In genomic region chr2:217790195-217790594, GRCh38 we compare ENCODE assay signal across 8 cellular contexts.
DNase-seq lines count a peak whose midpoint lies in the region; ATAC-seq and TF ChIP-seq lines count a peak whose summit lies in the region.

No MANE protein-coding gene starts in this region.

- H3K4me3 Mint-ChIP-seq in activated CD4-positive, alpha-beta T cell treated with anti-CD3 and anti-CD28 coated beads, Interleukin-2, amount 10 ng/mL, durations not matched to agents 24 days and 14 days: peak overlapping the region; percentile 43

- WGBS in transverse colon (ENCODE audit: low coverage in 1 of 2), 2 donors: 70 to 73% methylated on average over 2 to 10 of the region's 10 CpGs
- 72 to 83% methylated on average over 10 of the region's 10 CpGs for WGBS in thyroid gland, 2 donors

- H3K4me1 ChIP-seq in transverse colon (no peaks in the 10 kb centered on the region), thyroid gland (peaks cover 0 to 20% of the 10 kb centered on the region in 2 donors)

- no peaks in the 10 kb centered on the region for H3K27me3 ChIP-seq in transverse colon
- H3K27me3 ChIP-seq in thyroid gland: no peaks in the 10 kb centered on the region

- TF ChIP-seq CTCF in transverse colon (IDR thresholded peaks at IDR 0.05) (no peak), thyroid gland (IDR thresholded peaks at IDR 0.05) (no peak)

- H3K27ac ChIP-seq in transverse colon: peak overlapping the region in 3 of 4 donors; percentile 17 to 49 (median 48)
- H3K27ac ChIP-seq in thyroid gland: peak overlapping the region in 1 of 3 donors; percentile 18

- DNase-seq in activated CD4-positive, alpha-beta T cell treated with anti-CD3 and anti-CD28 coated beads, Interleukin-2, amount 10 ng/mL, durations not matched to agents 24 days and 14 days: peak; percentile 76
- DNase-seq in activated CD4-positive, alpha-beta T cell treated with anti-CD3 and anti-CD28 coated beads for 1 hour: no peak
- DNase-seq in SKM-1 (lab: John Stamatoyannopoulos, UW; ENCODE audit: unreplicated experiment) (peak; percentile 47), left ventricle myocardium superior (no peak), transverse colon (no peak), thyroid gland (no peak), DMS 273 treated with DMSO at 0.1 percent for 48 hours (lab: John Stamatoyannopoulos, UW) (no peak), left lobe of liver (ENCODE audit: low spot score) (no peak)

- H3K4me3 ChIP-seq in transverse colon (no peak overlapping the region), thyroid gland (replicated peaks in 1 of 3) (no peak overlapping the region)

- peak overlapping the region; percentile 64 for H3K27ac Mint-ChIP-seq in activated CD4-positive, alpha-beta T cell treated with anti-CD3 and anti-CD28 coated beads, Interleukin-2, amount 10 ng/mL, durations not matched to agents 24 days and 14 days

- TF ChIP-seq POLR2A in transverse colon (IDR thresholded peaks at IDR 0.05) (no peak), thyroid gland (IDR thresholded peaks at IDR 0.05) (no peak)

- no peaks in the 10 kb centered on the region for H3K27me3 Mint-ChIP-seq in activated CD4-positive, alpha-beta T cell treated with anti-CD3 and anti-CD28 coated beads, Interleukin-2, amount 10 ng/mL, durations not matched to agents 24 days and 14 days

- no peak for TF ChIP-seq EP300 in transverse colon (IDR thresholded peaks at IDR 0.05; ENCODE audit: low read depth)

- no peaks in the 10 kb centered on the region for H3K36me3 ChIP-seq in transverse colon
- H3K36me3 ChIP-seq in thyroid gland: peaks cover 0 to 3% of the 10 kb centered on the region in 2 donors

- H3K4me1 Mint-ChIP-seq in activated CD4-positive, alpha-beta T cell treated with anti-CD3 and anti-CD28 coated beads, Interleukin-2, amount 10 ng/mL, durations not matched to agents 24 days and 14 days: peaks cover 32% of the 10 kb centered on the region

- in situ Hi-C loops in transverse colon (cut with MboI; ENCODE audit: low pct_ligation_motif_present in 1 of 4, low pct_unique_long_range_greater_than_20kb in 1 of 4, low sequenced_read_pairs in 3 of 4): loop anchor here in 3 of 4 donors (10.0 to 25.0 kb wide), 4 partner anchors 95 to 222 kb away; partner anchors contain the start of gene TNS1 (in 1 of the 3)

- H3K9me3 Mint-ChIP-seq in activated CD4-positive, alpha-beta T cell treated with anti-CD3 and anti-CD28 coated beads, Interleukin-2, amount 10 ng/mL, durations not matched to agents 24 days and 14 days: no peaks in the 10 kb centered on the region

- H3K9me3 ChIP-seq in transverse colon (no peaks in the 10 kb centered on the region), thyroid gland (no peaks in the 10 kb centered on the region)

- ATAC-seq in left ventricle myocardium superior (peak; percentile 16), left lobe of liver (no peak)

- H3K36me3 Mint-ChIP-seq in activated CD4-positive, alpha-beta T cell treated with anti-CD3 and anti-CD28 coated beads, Interleukin-2, amount 10 ng/mL, durations not matched to agents 24 days and 14 days (ENCODE audit: low read depth): no peaks in the 10 kb centered on the region

- intact Hi-C loops in activated CD4-positive, alpha-beta T cell treated with anti-CD3 and anti-CD28 coated beads, Interleukin-2, amount 10 ng/mL, durations not matched to agents 24 days and 14 days (cut with micrococcal nuclease): no loop called here
- intact Hi-C loops in left ventricle myocardium superior (cut with micrococcal nuclease) (no loop called here), transverse colon (cut with DNase I; ENCODE audit: low total_unique reads) (no loop called here), thyroid gland (cut with DNase I) (loop anchor here (5.0 kb wide), 1 partner anchor 97 kb away; no protein-coding TSS in a partner anchor)

Comparison
In these comparisons a context has a peak if more than half of its experiments do, and no peak if none do; other contexts are left out.
1. DNase-seq: peak in activated CD4-positive, alpha-beta T cell treated with anti-CD3 and anti-CD28 coated beads, Interleukin-2, amount 10 ng/mL, durations not matched to agents 24 days and 14 days (single experiment) and SKM-1 (single experiment); none in activated CD4-positive, alpha-beta T cell treated with anti-CD3 and anti-CD28 coated beads for 1 hour (single experiment), left ventricle myocardium superior (single experiment), transverse colon (single experiment), thyroid gland (0 of 2), DMS 273 treated with DMSO at 0.1 percent for 48 hours (single experiment) and left lobe of liver (single experiment).